21 cellular contexts compared by ENCODE assay signal in genomic region chr11:117834068-117834810, GRCh38. TPM values are rescaled to one million over a fixed set of nuclear protein-coding genes. Genes with fewer than 3 reads are reported as not detected.
DNase-seq lines count a peak whose midpoint lies in the region; ATAC-seq and TF ChIP-seq lines count a peak whose summit lies in the region.
"Had no signal": no experiment of that assay in that cellular context is flagged by ENCODE, and none has a peak within 500 bp of the region (broad histone marks: within the 10 kb centered on the region; RNA-seq: fewer than 3 reads in every experiment).

No MANE protein-coding gene starts in this region.

- TF ChIP-seq POLR2A in testis (IDR thresholded peaks at IDR 0.05): no peak

- H3K9me3 ChIP-seq in mucosa of rectum (ENCODE audit: control insufficient read depth in 2 of 2, low read length in 2 of 2) (no peaks in the 10 kb centered on the region), testis (no peaks in the 10 kb centered on the region)
- H3K9me3 ChIP-seq: esophagus squamous epithelium had no signal

- peak; percentile 37 for DNase-seq in activated effector memory CD4-positive, alpha-beta T cell treated with anti-CD3 and anti-CD28 coated beads, Interleukin-2, amount 50 U/mL, for 16 hours
- no peak for DNase-seq in activated effector memory CD4-positive, alpha-beta T cell treated with Interleukin-2 at 50 U/mL for 16 hours
- DNase-seq in WTC11 (ENCODE audit: low spot score) (no peak), testis (peak; percentile 10)
- DNase-seq in activated T-helper 2 cell treated with anti-CD3 and anti-CD28 coated beads, Interferon-gamma antibody, Interleukin-2, Interleukin-4, amounts not matched to agents 10 μg/mL and 5 μg/mL and 100 μg/mL, durations not matched to agents 14 hours and 24 hours and 36 hours (ENCODE audit: low spot score): no peak
- DNase-seq: activated naive CD4-positive, alpha-beta T cell treated with Interleukin-2 at 50 U/mL for 16 hours; EL; esophagus squamous epithelium; glutamatergic neuron; mammary epithelial cell; NCI-H1436 treated with DMSO at 0.1 percent for 48 hours; stimulated activated naive CD8-positive, alpha-beta T cell treated with anti-CD3 and anti-CD28 coated beads, Interleukin-15, Interleukin-2, amounts not matched to agents 100 U/mL and 50 U/mL, for 24 hours; T-cell had no signal

- peak overlapping the region in 1 of 2 donors; percentile 52 for H3K9ac ChIP-seq in mucosa of rectum (ENCODE audit: low read depth in 1 of 2, low read length in 2 of 2)

- no peak for TF ChIP-seq CTCF in WTC11 (IDR thresholded peaks at IDR 0.05)
- no peak for TF ChIP-seq CTCF in testis (IDR thresholded peaks at IDR 0.05)

- 75 to 76% methylated on average over 6 of the region's 6 CpGs for WGBS in testis, 2 donors

- H3K36me3 Mint-ChIP-seq in WTC11: no peaks in the 10 kb centered on the region
- H3K36me3 Mint-ChIP-seq in activated T-helper 2 cell treated with anti-CD3 and anti-CD28 coated beads, Interferon-gamma antibody, Interleukin-2, Interleukin-4, amounts not matched to agents 10 μg/mL and 5 μg/mL and 100 μg/mL, durations not matched to agents 14 hours and 24 hours and 36 hours (ENCODE audit: low read depth): no peaks in the 10 kb centered on the region
- H3K36me3 Mint-ChIP-seq: CD8-positive, alpha-beta memory T cell; natural killer cell treated with Interleukin-12 subunit alpha and Interleukin-12 subunit beta and Interleukin-15 and Interleukin-18, amount 100 ng/mL, for 72 hours; T-cell had no signal

- H3K9me3 Mint-ChIP-seq in WTC11: no peaks in the 10 kb centered on the region
- no peaks in the 10 kb centered on the region for H3K9me3 Mint-ChIP-seq in activated T-helper 2 cell treated with anti-CD3 and anti-CD28 coated beads, Interferon-gamma antibody, Interleukin-2, Interleukin-4, amounts not matched to agents 10 μg/mL and 5 μg/mL and 100 μg/mL, durations not matched to agents 14 hours and 24 hours and 36 hours
- H3K9me3 Mint-ChIP-seq: CD8-positive, alpha-beta memory T cell; natural killer cell treated with Interleukin-12 subunit alpha and Interleukin-12 subunit beta and Interleukin-15 and Interleukin-18, amount 100 ng/mL, for 72 hours; T-cell had no signal

- peaks cover 6 to 15% of the 10 kb centered on the region in 2 donors for H3K4me1 ChIP-seq in mucosa of rectum (ENCODE audit: control insufficient read depth in 2 of 2, insufficient read depth in 2 of 2, low read length in 2 of 2)
- peaks cover 48% of the 10 kb centered on the region for H3K4me1 ChIP-seq in testis

- H3K27me3 ChIP-seq in mucosa of rectum (ENCODE audit: control insufficient read depth in 2 of 2, insufficient read depth in 2 of 2, low read length in 2 of 2) (no peaks in the 10 kb centered on the region), testis (no peaks in the 10 kb centered on the region)

- CTCF ChIA-PET in WTC11 (lab: Charles Lee): interaction anchor here (0.8 to 3.3 kb wide), 9 partner anchors 10 to 112 kb away, joined by 3 to 23 read pairs (median 4); partner anchors contain the start of gene FXYD2

- POLR2A ChIA-PET in WTC11 (lab: Charles Lee): no interaction called here

- peak overlapping the region; percentile 38; the same call in 1 of the 2 replicates for H3K27ac Mint-ChIP-seq in WTC11
- no peak overlapping the region for H3K27ac Mint-ChIP-seq in activated T-helper 2 cell treated with anti-CD3 and anti-CD28 coated beads, Interferon-gamma antibody, Interleukin-2, Interleukin-4, amounts not matched to agents 10 μg/mL and 5 μg/mL and 100 μg/mL, durations not matched to agents 14 hours and 24 hours and 36 hours
- H3K27ac Mint-ChIP-seq: natural killer cell treated with Interleukin-12 subunit alpha and Interleukin-12 subunit beta and Interleukin-15 and Interleukin-18, amount 100 ng/mL, for 72 hours had no signal

- peaks cover 29% of the 10 kb centered on the region for H3K4me1 Mint-ChIP-seq in WTC11
- peaks cover 17% of the 10 kb centered on the region for H3K4me1 Mint-ChIP-seq in activated T-helper 2 cell treated with anti-CD3 and anti-CD28 coated beads, Interferon-gamma antibody, Interleukin-2, Interleukin-4, amounts not matched to agents 10 μg/mL and 5 μg/mL and 100 μg/mL, durations not matched to agents 14 hours and 24 hours and 36 hours (ENCODE audit: low read depth)

- peaks cover 0 to 7% of the 10 kb centered on the region in 2 donors for H3K36me3 ChIP-seq in mucosa of rectum (ENCODE audit: control insufficient read depth in 2 of 2, insufficient read depth in 2 of 2, low read length in 2 of 2)
- H3K36me3 ChIP-seq in testis (ENCODE audit: low read depth, missing control alignments): no peaks in the 10 kb centered on the region
- H3K36me3 ChIP-seq: esophagus squamous epithelium had no signal

- ATAC-seq in WTC11 (no peak), HG03520 (IDR thresholded peaks at IDR 0.05; ENCODE audit: unreplicated experiment) (no peak), GM19467 (IDR thresholded peaks at IDR 0.05; ENCODE audit: unreplicated experiment) (no peak)
- ATAC-seq: natural killer cell treated with Interleukin-12 subunit alpha and Interleukin-12 subunit beta and Interleukin-15 and Interleukin-18, amount 100 ng/mL, for 72 hours; stimulated activated naive CD8-positive, alpha-beta T cell treated with anti-CD3 and anti-CD28 coated beads, Interleukin-15, Interleukin-2, amounts not matched to agents 100 U/mL and 50 U/mL, for 24 hours; T-cell had no signal

- peak overlapping the region; percentile 29 to 81 for H3K27ac ChIP-seq in mucosa of rectum (ENCODE audit: low read depth in 2 of 2, low read length in 2 of 2)
- H3K27ac ChIP-seq in testis: peak overlapping the region in 1 of 2 donors; percentile 36
- H3K27ac ChIP-seq: VCaP had no signal

- intact Hi-C loops in testis (cut with DNase I; ENCODE audit: low total_unique reads): no loop called here
- intact Hi-C loops in activated T-helper 2 cell treated with anti-CD3 and anti-CD28 coated beads, Interferon-gamma antibody, Interleukin-2, Interleukin-4, amounts not matched to agents 10 μg/mL and 5 μg/mL and 100 μg/mL, durations not matched to agents 14 hours and 24 hours and 36 hours (cut with micrococcal nuclease): no loop called here

- no peak overlapping the region for H3K4me3 Mint-ChIP-seq in WTC11
- H3K4me3 Mint-ChIP-seq in activated T-helper 2 cell treated with anti-CD3 and anti-CD28 coated beads, Interferon-gamma antibody, Interleukin-2, Interleukin-4, amounts not matched to agents 10 μg/mL and 5 μg/mL and 100 μg/mL, durations not matched to agents 14 hours and 24 hours and 36 hours (ENCODE audit: low read depth): no peak overlapping the region
- H3K4me3 Mint-ChIP-seq: natural killer cell treated with Interleukin-12 subunit alpha and Interleukin-12 subunit beta and Interleukin-15 and Interleukin-18, amount 100 ng/mL, for 72 hours; T-cell had no signal

- H3K27me3 Mint-ChIP-seq in WTC11 (ENCODE audit: low read depth): peaks cover 2% of the 10 kb centered on the region; the same call in 1 of the 2 replicates
- H3K27me3 Mint-ChIP-seq in activated T-helper 2 cell treated with anti-CD3 and anti-CD28 coated beads, Interferon-gamma antibody, Interleukin-2, Interleukin-4, amounts not matched to agents 10 μg/mL and 5 μg/mL and 100 μg/mL, durations not matched to agents 14 hours and 24 hours and 36 hours (ENCODE audit: low read depth): peaks cover 6% of the 10 kb centered on the region

- H3K4me3 ChIP-seq in mucosa of rectum (ENCODE audit: low read length in 2 of 2) (no peak overlapping the region), testis (no peak overlapping the region)
- H3K4me3 ChIP-seq: esophagus squamous epithelium had no signal

TF ChIP-seq in WTC11, 78 proteins besides CTCF, POLR2A, EP300 and RAD21:
- no peak for TF ChIP-seq ZNF121 (CRISPR knock-in tag; IDR thresholded peaks at IDR 0.05)
- TF ChIP-seq IRF2 (CRISPR knock-in tag; IDR thresholded peaks at IDR 0.05; ENCODE audit: borderline replicate concordance, low read depth): no peak
- TF ChIP-seq ESRRA (CRISPR knock-in tag; IDR thresholded peaks at IDR 0.05; ENCODE audit: borderline replicate concordance): no peak

RNA-seq across cellular contexts. Expression of gene FXYD2, which starts 9.7 kb away (rescaled TPM):
- total RNA-seq in WTC11 (2021): 1.4 to 2.1 TPM (median 1.6 TPM) in 3 replicates
- total RNA-seq in testis: 1 to 10 TPM; 5.3 to 7.6 TPM
- polyA plus RNA-seq in testis (ENCODE audit: insufficient read depth, low read depth, low replicate concordance): 8.3 TPM
- total RNA-seq in activated T-helper 2 cell treated with anti-CD3 and anti-CD28 coated beads, Interferon-gamma antibody, Interleukin-2, Interleukin-4, amounts not matched to agents 10 μg/mL and 5 μg/mL and 100 μg/mL, durations not matched to agents 14 hours and 24 hours and 36 hours: 0.48 and 0.51 TPM in 2 replicates
- total RNA-seq: mammary epithelial cell had no signal

RNA-seq across cellular contexts. Expression of gene DSCAML1, which starts 37.2 kb away (rescaled TPM):
- 0.25 to 0.90 TPM (median 0.82 TPM) in 3 replicates for total RNA-seq in WTC11 (2021)
- 1 to 10 TPM; 3.0 to 6.1 TPM for total RNA-seq in testis
- 1.6 TPM for polyA plus RNA-seq in testis (ENCODE audit: insufficient read depth, low read depth, low replicate concordance)
- not detected in 2 replicates for total RNA-seq in activated T-helper 2 cell treated with anti-CD3 and anti-CD28 coated beads, Interferon-gamma antibody, Interleukin-2, Interleukin-4, amounts not matched to agents 10 μg/mL and 5 μg/mL and 100 μg/mL, durations not matched to agents 14 hours and 24 hours and 36 hours
- total RNA-seq: dermis microvascular lymphatic vessel endothelial cell, mammary epithelial cell, pulmonary artery endothelial cell had no signal
- polyA plus RNA-seq: CD8-positive, alpha-beta memory T cell had no signal

RNA-seq across cellular contexts. Expression of gene FXYD6, which starts 42.2 kb away (rescaled TPM):
- total RNA-seq in WTC11 (2021): 26.2 to 31.6 TPM (median 30.1 TPM) in 3 replicates
- 100 to 1,000 TPM; 191 to 439 TPM for total RNA-seq in testis
- polyA plus RNA-seq in testis (ENCODE audit: insufficient read depth, low read depth, low replicate concordance): 186 TPM
- total RNA-seq in activated T-helper 2 cell treated with anti-CD3 and anti-CD28 coated beads, Interferon-gamma antibody, Interleukin-2, Interleukin-4, amounts not matched to agents 10 μg/mL and 5 μg/mL and 100 μg/mL, durations not matched to agents 14 hours and 24 hours and 36 hours: 0.11 and 0.18 TPM in 2 replicates
- total RNA-seq: natural killer cell treated with Interleukin-12 subunit alpha and Interleukin-12 subunit beta and Interleukin-15 and Interleukin-18, amount 100 ng/mL, for 72 hours had no signal
- polyA plus RNA-seq: CD8-positive, alpha-beta memory T cell had no signal

Comparison
In these comparisons a context has a peak if more than half of its experiments do, and no peak if none do; other contexts are left out.
1. DNase-seq: peak in activated effector memory CD4-positive, alpha-beta T cell treated with anti-CD3 and anti-CD28 coated beads, Interleukin-2, amount 50 U/mL, for 16 hours (single experiment) and testis (single experiment); none in activated effector memory CD4-positive, alpha-beta T cell treated with Interleukin-2 at 50 U/mL for 16 hours (single experiment), WTC11 (single experiment) and activated T-helper 2 cell treated with anti-CD3 and anti-CD28 coated beads, Interferon-gamma antibody, Interleukin-2, Interleukin-4, amounts not matched to agents 10 μg/mL and 5 μg/mL and 100 μg/mL, durations not matched to agents 14 hours and 24 hours and 36 hours (single experiment).
2. RNA of gene FXYD6, which starts 42.2 kb away (total RNA-seq): 191 to 439 TPM in testis and 26.2 to 31.6 TPM in WTC11; 0.11 to 0.18 TPM in activated T-helper 2 cell treated with anti-CD3 and anti-CD28 coated beads, Interferon-gamma antibody, Interleukin-2, Interleukin-4, amounts not matched to agents 10 μg/mL and 5 μg/mL and 100 μg/mL, durations not matched to agents 14 hours and 24 hours and 36 hours; every median in the first group is over 10 times any median in the second.